In the genomic region with DNA sequence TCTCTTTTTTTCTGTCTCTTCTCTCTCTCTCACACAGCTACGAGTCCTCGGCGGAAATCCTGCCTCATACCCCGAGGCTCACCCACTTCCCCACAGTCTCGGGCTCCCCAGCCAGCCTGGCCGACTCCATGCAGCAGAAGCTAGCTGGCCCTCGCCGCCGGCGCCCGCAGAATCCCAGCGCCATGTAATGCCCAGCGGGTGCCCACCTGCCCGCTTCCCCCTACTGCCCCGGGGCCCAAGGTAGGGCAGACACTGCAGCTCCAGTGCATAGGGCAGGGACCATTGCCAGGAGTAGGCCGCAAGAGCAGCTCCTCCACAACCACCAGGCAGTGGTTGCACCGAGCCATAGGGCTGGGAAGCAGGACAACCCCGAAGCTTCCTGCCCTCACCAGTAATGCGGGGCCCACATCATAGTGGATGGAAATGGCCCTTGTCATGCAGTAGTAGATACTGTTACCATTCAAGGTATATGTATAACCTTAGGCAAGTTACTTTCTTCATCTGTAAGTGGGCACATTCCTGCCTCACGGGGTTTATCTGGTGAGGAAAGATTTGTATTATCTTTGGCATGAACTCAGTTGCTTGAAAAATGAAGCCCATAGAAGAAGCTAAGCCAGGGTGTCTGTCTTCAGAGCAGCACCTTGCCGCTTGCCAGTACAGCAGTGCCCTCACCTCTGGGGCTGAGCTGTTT, we compare ENCODE assay signal across 11 cellular contexts. TPM values are rescaled to one million over a fixed set of nuclear protein-coding genes. Genes with fewer than 3 reads are reported as not detected.
DNase-seq lines count a peak whose midpoint lies in the region; ATAC-seq and TF ChIP-seq lines count a peak whose summit lies in the region.
"Had no signal": no experiment of that assay in that cellular context is flagged by ENCODE, and none has a peak within 500 bp of the region (broad histone marks: within the 10 kb centered on the region; RNA-seq: fewer than 3 reads in every experiment).

No MANE protein-coding gene starts in this region.

- H3K27me3 ChIP-seq in adipocyte (replicated peaks; ENCODE audit: control insufficient read depth, insufficient read depth, low read length) (no peaks in the 10 kb centered on the region), tibial nerve (no peaks in the 10 kb centered on the region)
- no peaks in the 10 kb centered on the region for H3K27me3 ChIP-seq in CD8-positive, alpha-beta T cell (ENCODE audit: insufficient read depth, low read length)

- H3K27ac ChIP-seq in tibial nerve: peak overlapping the region in 3 of 4 donors; percentile 45 to 97 (median 94)
- no peak overlapping the region for H3K27ac ChIP-seq in CD8-positive, alpha-beta T cell (ENCODE audit: low read depth, low read length)

- H3K9me3 Mint-ChIP-seq in activated naive CD4-positive, alpha-beta T cell treated with anti-CD3 and anti-CD28 coated beads, Interleukin-2, amount 50 U/mL, for 24 hours: no peaks in the 10 kb centered on the region
- H3K9me3 Mint-ChIP-seq in CD8-positive, alpha-beta T cell: no peaks in the 10 kb centered on the region

- H3K4me1 ChIP-seq in adipocyte (ENCODE audit: control insufficient read depth, insufficient read depth, low read length) (peaks cover 28% of the 10 kb centered on the region), tibial nerve (peaks cover 0 to 50% (median 28%) of the 10 kb centered on the region in 4 donors)
- peaks cover 12% of the 10 kb centered on the region for H3K4me1 ChIP-seq in CD8-positive, alpha-beta T cell (ENCODE audit: insufficient read depth, low read length)

- no peak for ATAC-seq in HG03108 (IDR thresholded peaks at IDR 0.05; ENCODE audit: unreplicated experiment)
- no peak for ATAC-seq in HG02973 (IDR thresholded peaks at IDR 0.05; ENCODE audit: unreplicated experiment)
- no peak for ATAC-seq in CD8-positive, alpha-beta T cell

- TF ChIP-seq CTCF in tibial nerve (IDR thresholded peaks at IDR 0.05): no peak
- TF ChIP-seq CTCF in CD8-positive, alpha-beta T cell (IDR thresholded peaks at IDR 0.05): no peak

- peaks cover 3% of the 10 kb centered on the region for H3K36me3 Mint-ChIP-seq in activated naive CD4-positive, alpha-beta T cell treated with anti-CD3 and anti-CD28 coated beads, Interleukin-2, amount 50 U/mL, for 24 hours
- H3K36me3 Mint-ChIP-seq in CD8-positive, alpha-beta T cell: peaks cover 45% of the 10 kb centered on the region

- peak overlapping the region; percentile 15 for H3K27ac Mint-ChIP-seq in activated naive CD4-positive, alpha-beta T cell treated with anti-CD3 and anti-CD28 coated beads, Interleukin-2, amount 50 U/mL, for 24 hours
- no peak overlapping the region for H3K27ac Mint-ChIP-seq in CD8-positive, alpha-beta T cell

- CTCF ChIA-PET in CD8-positive, alpha-beta T cell (lab: Charles Lee): interaction anchor here (0.9 to 16.4 kb wide), 14 partner anchors 8 to 155 kb away, joined by 3 to 427 read pairs (median 6); a partner anchor contains a TSS

- intact Hi-C loops in CD8-positive, alpha-beta T cell (cut with DNase I, micrococcal nuclease): no loop called here

- no peak overlapping the region for H3K4me3 ChIP-seq in adipocyte (ENCODE audit: low read length)
- H3K4me3 ChIP-seq in tibial nerve: no peak overlapping the region
- H3K4me3 ChIP-seq in CD8-positive, alpha-beta T cell (ENCODE audit: low read depth, low read length): no peak overlapping the region

- no peak for TF ChIP-seq POLR2A in tibial nerve (IDR thresholded peaks at IDR 0.05)

- no peak overlapping the region for H3K4me3 Mint-ChIP-seq in activated naive CD4-positive, alpha-beta T cell treated with anti-CD3 and anti-CD28 coated beads, Interleukin-2, amount 50 U/mL, for 24 hours
- no peak overlapping the region for H3K4me3 Mint-ChIP-seq in CD8-positive, alpha-beta T cell

- peaks cover 24% of the 10 kb centered on the region for H3K4me1 Mint-ChIP-seq in activated naive CD4-positive, alpha-beta T cell treated with anti-CD3 and anti-CD28 coated beads, Interleukin-2, amount 50 U/mL, for 24 hours
- H3K4me1 Mint-ChIP-seq in CD8-positive, alpha-beta T cell (ENCODE audit: low read depth): peaks cover 19% of the 10 kb centered on the region

- POLR2A ChIA-PET in CD8-positive, alpha-beta T cell (lab: Charles Lee): interaction anchor here (0.8 to 1.3 kb wide), 2 partner anchors 36 to 45 kb away, joined by 4 read pairs; a partner anchor contains a TSS

- no peak for DNase-seq in activated naive CD4-positive, alpha-beta T cell treated with anti-CD3 and anti-CD28 coated beads, Interleukin-2, amount 50 U/mL, for 16 hours
- DNase-seq in adipocyte (ENCODE audit: low read depth) (peak; percentile 56), islet precursor cell (peak; percentile 54), tibial nerve (ENCODE audit: low spot score in 2 of 2) (no peak)
- DNase-seq in CD8-positive, alpha-beta T cell: no peak
- DNase-seq: foreskin melanocyte; stimulated activated CD4-positive, alpha-beta T cell treated with anti-CD3 and anti-CD28 coated beads, Interleukin-4, amount 100 ng/mL, for 1 hour; T-helper 9 cell had no signal

- TF ChIP-seq EP300 in tibial nerve (IDR thresholded peaks at IDR 0.05): no peak

- 71 to 77% methylated on average over 21 of the region's 21 CpGs for WGBS in tibial nerve, 2 donors

- no peaks in the 10 kb centered on the region for H3K9me3 ChIP-seq in adipocyte (ENCODE audit: control insufficient read depth, low read length)
- no peaks in the 10 kb centered on the region for H3K9me3 ChIP-seq in tibial nerve
- no peaks in the 10 kb centered on the region for H3K9me3 ChIP-seq in CD8-positive, alpha-beta T cell (ENCODE audit: low read length)

- no peaks in the 10 kb centered on the region for H3K27me3 Mint-ChIP-seq in activated naive CD4-positive, alpha-beta T cell treated with anti-CD3 and anti-CD28 coated beads, Interleukin-2, amount 50 U/mL, for 24 hours
- H3K27me3 Mint-ChIP-seq in CD8-positive, alpha-beta T cell (ENCODE audit: low read depth): no peaks in the 10 kb centered on the region

- H3K9ac ChIP-seq in adipocyte (ENCODE audit: low read length): peak overlapping the region; percentile 48

- H3K36me3 ChIP-seq in adipocyte (ENCODE audit: control insufficient read depth, insufficient read depth, low read length, severe bottlenecking) (peaks cover 51% of the 10 kb centered on the region), tibial nerve (peaks cover 0 to 63% (median 8%) of the 10 kb centered on the region in 3 donors)
- peaks cover 19% of the 10 kb centered on the region for H3K36me3 ChIP-seq in CD8-positive, alpha-beta T cell (ENCODE audit: insufficient read depth, low read length)

RNA-seq across cellular contexts. Expression of a gene that starts 36.9 kb away (rescaled TPM):
- 100 to 1,000 TPM; 524 to 962 (median 571) TPM for total RNA-seq in tibial nerve
- 10 to 100 TPM in 1 of 2 experiments, 1 to 10 TPM in 1; 8.1 to 11.0 TPM for total RNA-seq in CD8-positive, alpha-beta T cell

RNA-seq across cellular contexts. Expression of a gene that starts 53.9 kb away (rescaled TPM):
- total RNA-seq in tibial nerve: 10 to 100 TPM; 54.8 to 86.7 (median 75.8) TPM
- total RNA-seq in CD8-positive, alpha-beta T cell: 100 to 1,000 TPM; 106 to 107 TPM

Comparison
In these comparisons a context has a peak if more than half of its experiments do, and no peak if none do; other contexts are left out.
1. DNase-seq: peak in adipocyte (single experiment) and islet precursor cell (single experiment); none in activated naive CD4-positive, alpha-beta T cell treated with anti-CD3 and anti-CD28 coated beads, Interleukin-2, amount 50 U/mL, for 16 hours (single experiment), tibial nerve (0 of 2) and CD8-positive, alpha-beta T cell (0 of 7).
2. RNA of a gene that starts 36.9 kb away (total RNA-seq): 524 to 962 TPM in tibial nerve; 8.1 to 11.0 TPM in CD8-positive, alpha-beta T cell; every median in the first group is over 10 times any median in the second.